In genomic region chr1:209692745-209693504, GRCh38 we compare ENCODE assay signal across 8 cellular contexts. TPM values are rescaled to one million over a fixed set of nuclear protein-coding genes. Genes with fewer than 3 reads are reported as not detected.
DNase-seq lines count a peak whose midpoint lies in the region; ATAC-seq and TF ChIP-seq lines count a peak whose summit lies in the region.

No MANE protein-coding gene starts in this region.

- peak; percentile 99 to 100 for TF ChIP-seq RAD21 in liver (IDR thresholded peaks at IDR 0.05)

- 1% methylated on average over 3 of the region's 3 CpGs for WGBS in liver

- no peaks in the 10 kb centered on the region for H3K27me3 ChIP-seq in liver (ENCODE audit: control insufficient read depth in 4 of 4, insufficient read depth in 4 of 4, low read length in 3 of 4)

- H3K27ac ChIP-seq in liver (ENCODE audit: low read depth in 1 of 2, low read length in 2 of 2), result no peak overlapping the region

- no peaks in the 10 kb centered on the region for H3K9me3 ChIP-seq in liver (ENCODE audit: control insufficient read depth in 4 of 4, low read length in 3 of 4)

- peaks cover 6 to 18% (median 11%) of the 10 kb centered on the region in 4 donors for H3K4me1 ChIP-seq in liver (ENCODE audit: control insufficient read depth in 4 of 4, insufficient read depth in 4 of 4, low read length in 3 of 4)

- no peak overlapping the region for H3K4me3 ChIP-seq in liver (ENCODE audit: low read depth in 1 of 3, low read length in 3 of 3)

- H3K9ac ChIP-seq in liver (ENCODE audit: low read depth in 1 of 2, low read length in 2 of 2), result peak overlapping the region in 1 of 2 donors; percentile 7

- DNase-seq in NCI-H460 (ENCODE audit: extremely low read depth, low read depth), result peak; percentile 85
- peak; percentile 85 for DNase-seq in activated CD4-positive, alpha-beta T cell treated with anti-CD3 and anti-CD28 coated beads for 48 hours
- peak; percentile 91 for DNase-seq in dedifferentiated amniotic fluid mesenchymal stem cell (ENCODE audit: extremely low spot score)
- DNase-seq in stimulated activated CD4-positive, alpha-beta T cell treated with anti-CD3 and anti-CD28 coated beads, Interleukin-4, amount 100 ng/mL, for 48 hours (ENCODE audit: low read depth in 2 of 2), result peak; percentile 71

- TF ChIP-seq CTCF in GM12872 (IDR thresholded peaks at IDR 0.05; ENCODE audit: insufficient read depth, low read depth, low read length) (peak; percentile 68), liver (IDR thresholded peaks at IDR 0.05; ENCODE audit: low read depth, low read length, missing input control) (peak; percentile 87)

- H3K36me3 ChIP-seq in liver (ENCODE audit: control insufficient read depth in 4 of 4, insufficient read depth in 3 of 4, low read depth in 1 of 4, low read length in 3 of 4), result no peaks in the 10 kb centered on the region

- ATAC-seq in HG03159 (IDR thresholded peaks at IDR 0.05; ENCODE audit: unreplicated experiment) (peak; percentile 75), GM18502 (IDR thresholded peaks at IDR 0.05; ENCODE audit: poor library complexity, unreplicated experiment) (no peak)

TF ChIP-seq in liver, 16 proteins besides CTCF, POLR2A, EP300 and RAD21:
- TF ChIP-seq YY1 (IDR thresholded peaks at IDR 0.05), result peak; percentile 23
- TF ChIP-seq EGR1 (IDR thresholded peaks at IDR 0.05; ENCODE audit: low read depth in 2 of 2), result no peak
- peak in 1 of 2 donors; percentile 46 for TF ChIP-seq RXRA (IDR thresholded peaks at IDR 0.05)
TF ChIP-seq in liver: peak in this region for 2.

RNA-seq across cellular contexts. Expression of gene HSD11B1, which starts 11.7 kb away (rescaled TPM):
- not detected in 2 replicates for total RNA-seq in NCI-H460 (2014; rRNA removed; shearing (Covaris generic))
- not detected in 2 replicates for polyA plus RNA-seq in NCI-H460 (2014; cell fraction: nucleus; rRNA removed)
- total RNA-seq in liver, result 100 to 1,000 TPM in 1 of 2 donors, under 1 TPM in 1; 0.09 to 226 TPM
- polyA plus RNA-seq in liver, result 100 to 1,000 TPM; 381 to 488 TPM

RNA-seq across cellular contexts. Expression of gene G0S2, which starts 17.7 kb away (rescaled TPM):
- total RNA-seq in NCI-H460 (2014; rRNA removed; shearing (Covaris generic)), result 2.7 and 3.4 TPM in 2 replicates
- 0.74 TPM in 1 of 2 replicates, not detected in the other for polyA plus RNA-seq in NCI-H460 (2014; cell fraction: nucleus; rRNA removed)
- total RNA-seq in liver, result 100 to 1,000 TPM in 1 of 2 donors, 1 to 10 TPM in 1; 9.6 to 185 TPM
- polyA plus RNA-seq in liver, result 100 to 1,000 TPM; 146 to 347 TPM

RNA-seq across cellular contexts. Expression of gene LAMB3, which starts 40.7 kb away (rescaled TPM):
- 19.1 and 19.7 TPM in 2 replicates for total RNA-seq in NCI-H460 (2014; rRNA removed; shearing (Covaris generic))
- 15.6 and 16.7 TPM in 2 replicates for polyA plus RNA-seq in NCI-H460 (2014; cell fraction: nucleus; rRNA removed)
- total RNA-seq in liver, result 1 to 10 TPM; 1.3 to 9.1 TPM
- 1 to 10 TPM; 3.6 to 7.6 TPM for polyA plus RNA-seq in liver
